In genomic region chr12:104994301-104994700, GRCh38 we compare ENCODE assay signal across 25 cellular contexts.
"Had no signal": no experiment of that assay in that cellular context is flagged by ENCODE, and none has a peak within 500 bp of the region (broad histone marks: within the 10 kb centered on the region; RNA-seq: fewer than 3 reads in every experiment).

No MANE protein-coding gene starts in this region.

- H3K4me3 ChIP-seq: left ventricle myocardium inferior, ovary, right atrium auricular region, skin epidermis, suprapubic skin, thoracic aorta, tibial artery, upper lobe of right lung had no signal

- H3K27me3 Mint-ChIP-seq: memory B cell; naive thymus-derived CD8-positive, alpha-beta T cell; progenitor cell of endocrine pancreas; stimulated activated naive B cell treated with anti-CD40 and anti-IgM and Interleukin-4, amounts not matched to agents 10 μg/mL and 1 μg/mL and 100 μg/mL, for 72 hours had no signal

- H3K27ac Mint-ChIP-seq: immature natural killer cell; memory B cell; naive thymus-derived CD8-positive, alpha-beta T cell; nephron; progenitor cell of endocrine pancreas; stimulated activated naive B cell treated with anti-CD40 and anti-IgM and Interleukin-4, amounts not matched to agents 10 μg/mL and 1 μg/mL and 100 μg/mL, for 72 hours had no signal

- DNase-seq: hypothalamus; immature natural killer cell; islet precursor cell; left ventricle myocardium inferior; naive thymus-derived CD8-positive, alpha-beta T cell; nucleus accumbens; ovary; stimulated activated CD4-positive, alpha-beta T cell treated with anti-CD3 and anti-CD28 coated beads, Interleukin-12 subunit alpha, Interleukin-12 subunit beta, amount 100 ng/mL, for 4 hours; stimulated activated CD4-positive, alpha-beta T cell treated with anti-CD3 and anti-CD28 coated beads, Interleukin-15, amount 100 ng/mL, for 24 hours; stimulated activated CD4-positive, alpha-beta T cell treated with anti-CD3 and anti-CD28 coated beads, Interleukin-2, amount 100 ng/mL, for 24 hours; stimulated activated CD4-positive, alpha-beta T cell treated with anti-CD3 and anti-CD28 coated beads, Interleukin-4, amount 100 ng/mL, for 1 hour; stimulated activated naive B cell treated with anti-CD40 and anti-IgM and Interleukin-4, amounts not matched to agents 10 μg/mL and 1 μg/mL and 100 μg/mL, for 72 hours; stimulated activated naive CD8-positive, alpha-beta T cell treated with anti-CD3 and anti-CD28 coated beads, Interleukin-15, Interleukin-2, amounts not matched to agents 100 U/mL and 50 U/mL, for 24 hours; tibial artery; trophoblast cell; upper lobe of right lung had no signal

- H3K4me3 Mint-ChIP-seq: immature natural killer cell; memory B cell; naive thymus-derived CD8-positive, alpha-beta T cell; nephron; neural crest cell; stimulated activated naive B cell treated with anti-CD40 and anti-IgM and Interleukin-4, amounts not matched to agents 10 μg/mL and 1 μg/mL and 100 μg/mL, for 72 hours had no signal

- H3K36me3 ChIP-seq: ovary, thoracic aorta had no signal

- ATAC-seq: naive thymus-derived CD8-positive, alpha-beta T cell; sciatic nerve; stimulated activated naive B cell treated with anti-CD40 and anti-IgM and Interleukin-4, amounts not matched to agents 10 μg/mL and 1 μg/mL and 100 μg/mL, for 72 hours; stimulated activated naive CD8-positive, alpha-beta T cell treated with anti-CD3 and anti-CD28 coated beads, Interleukin-15, Interleukin-2, amounts not matched to agents 100 U/mL and 50 U/mL, for 24 hours; upper lobe of right lung had no signal

- H3K27ac ChIP-seq: left ventricle myocardium inferior, ovary, right atrium auricular region, skin epidermis, suprapubic skin, thoracic aorta, tibial artery, upper lobe of right lung had no signal

- H3K4me1 Mint-ChIP-seq: immature natural killer cell, memory B cell, nephron had no signal

- H3K27me3 ChIP-seq: ovary, right atrium auricular region, suprapubic skin, tibial artery, upper lobe of right lung had no signal

- H3K9me3 ChIP-seq: left ventricle myocardium inferior, ovary, right atrium auricular region, suprapubic skin, thoracic aorta, tibial artery, upper lobe of right lung had no signal

- H3K9me3 Mint-ChIP-seq: immature natural killer cell, memory B cell, nephron, neural crest cell had no signal

- H3K4me1 ChIP-seq: right atrium auricular region, suprapubic skin, upper lobe of right lung had no signal
